In genomic region chr2:121754851-121755236, GRCh38 we compare ENCODE assay signal across 1 cellular context.
TF ChIP-seq lines count a peak whose summit lies in the region.

No MANE protein-coding gene starts in this region.

TF ChIP-seq in SK-N-SH, 30 proteins besides CTCF, POLR2A, EP300 and RAD21 (continued from another document):
- TF ChIP-seq ZBTB33 (IDR thresholded peaks at IDR 0.05; ENCODE audit: borderline replicate concordance, low read depth) (no peak), RXRA (IDR thresholded peaks at IDR 0.05; ENCODE audit: borderline replicate concordance, low read depth) (no peak), EZH2phosphoT487 (IDR thresholded peaks at IDR 0.05; ENCODE audit: borderline replicate concordance, low read depth) (no peak), PBX3 (IDR thresholded peaks at IDR 0.05) (no peak)
